Comparison of ENCODE assay signal across 1 cellular context in the genomic region with DNA sequence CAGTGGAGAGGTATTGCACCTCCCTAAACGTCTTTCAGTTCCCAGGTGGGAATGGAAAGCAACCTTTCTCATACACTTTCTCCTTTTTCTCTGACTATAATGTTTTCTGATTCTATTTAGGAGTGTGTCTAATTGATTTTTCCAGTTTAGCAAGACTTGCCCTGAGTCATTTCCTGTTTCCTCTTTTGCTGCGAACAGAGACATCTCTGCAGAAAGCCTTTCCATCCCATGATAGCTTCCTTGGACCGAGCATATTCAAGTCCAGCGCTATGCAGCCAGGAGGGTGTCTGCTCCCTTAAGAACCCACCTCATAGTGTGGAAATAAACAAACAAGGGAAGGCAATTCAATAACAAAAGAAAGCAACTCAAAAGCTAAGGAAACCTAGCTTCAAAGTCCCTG.
TF ChIP-seq lines count a peak whose summit lies in the region.

No MANE protein-coding gene starts in this region.

TF ChIP-seq in HepG2, 621 proteins besides CTCF, POLR2A, EP300 and RAD21 (continued from another document):
- TF ChIP-seq SIN3A (IDR thresholded peaks at IDR 0.05; ENCODE audit: borderline replicate concordance, low read depth, low read length) (no peak), ZFP36L1 (CRISPR knock-in tag; IDR thresholded peaks at IDR 0.05) (no peak), HNF4A (CRISPR knock-in tag; IDR thresholded peaks at IDR 0.05) (no peak)
- TF ChIP-seq, protein P1, sequence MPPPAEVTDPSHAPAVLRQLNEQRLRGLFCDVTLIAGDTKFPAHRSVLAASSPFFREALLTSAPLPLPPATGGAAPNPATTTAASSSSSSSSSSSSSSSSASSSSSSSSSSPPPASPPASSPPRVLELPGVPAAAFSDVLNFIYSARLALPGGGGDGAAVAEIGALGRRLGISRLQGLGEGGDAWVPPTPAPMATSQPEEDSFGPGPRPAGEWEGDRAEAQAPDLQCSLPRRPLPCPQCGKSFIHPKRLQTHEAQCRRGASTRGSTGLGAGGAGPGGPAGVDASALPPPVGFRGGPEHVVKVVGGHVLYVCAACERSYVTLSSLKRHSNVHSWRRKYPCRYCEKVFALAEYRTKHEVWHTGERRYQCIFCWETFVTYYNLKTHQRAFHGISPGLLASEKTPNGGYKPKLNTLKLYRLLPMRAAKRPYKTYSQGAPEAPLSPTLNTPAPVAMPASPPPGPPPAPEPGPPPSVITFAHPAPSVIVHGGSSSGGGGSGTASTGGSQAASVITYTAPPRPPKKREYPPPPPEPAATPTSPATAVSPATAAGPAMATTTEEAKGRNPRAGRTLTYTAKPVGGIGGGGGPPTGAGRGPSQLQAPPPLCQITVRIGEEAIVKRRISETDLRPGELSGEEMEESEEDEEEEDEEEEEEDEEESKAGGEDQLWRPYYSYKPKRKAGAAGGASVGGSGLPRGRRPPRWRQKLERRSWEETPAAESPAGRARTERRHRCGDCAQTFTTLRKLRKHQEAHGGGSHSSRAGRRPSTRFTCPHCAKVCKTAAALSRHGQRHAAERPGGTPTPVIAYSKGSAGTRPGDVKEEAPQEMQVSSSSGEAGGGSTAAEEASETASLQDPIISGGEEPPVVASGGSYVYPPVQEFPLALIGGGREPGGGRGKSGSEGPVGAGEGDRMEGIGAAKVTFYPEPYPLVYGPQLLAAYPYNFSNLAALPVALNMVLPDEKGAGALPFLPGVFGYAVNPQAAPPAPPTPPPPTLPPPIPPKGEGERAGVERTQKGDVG (CRISPR knock-in tag; IDR thresholded peaks at IDR 0.05; ENCODE audit: borderline replicate concordance) = no peak
